In genomic region chr2:78839259-78839658, GRCh38 we compare ENCODE assay signal across 17 cellular contexts.
"Had no signal": no experiment of that assay in that cellular context is flagged by ENCODE, and none has a peak within 500 bp of the region (broad histone marks: within the 10 kb centered on the region; RNA-seq: fewer than 3 reads in every experiment).

No MANE protein-coding gene starts in this region.

- H3K4me1 ChIP-seq: gastrocnemius medialis, heart right ventricle, thyroid gland had no signal

- H3K27me3 ChIP-seq: brain microvascular endothelial cell, gastrocnemius medialis, heart right ventricle, thyroid gland had no signal

- H3K27me3 Mint-ChIP-seq: activated CD4-positive, alpha-beta T cell treated with anti-CD3 and anti-CD28 coated beads, Interleukin-2, amount 10 ng/mL, durations not matched to agents 24 days and 14 days; activated naive CD8-positive, alpha-beta T cell treated with anti-CD3 and anti-CD28 coated beads for 36 hours; dendritic cell treated with granulocyte-macrophage colony-stimulating factor and Interleukin-4, amounts not matched to agents 40 ng/mL and 50 ng/mL, for 4 days; stimulated activated memory B cell treated with anti-CD40 and anti-IgM and Interleukin-4, amounts not matched to agents 10 μg/mL and 1 μg/mL and 100 μg/mL, for 72 hours had no signal

- H3K27ac Mint-ChIP-seq: activated CD4-positive, alpha-beta T cell treated with anti-CD3 and anti-CD28 coated beads, Interleukin-2, amount 10 ng/mL, durations not matched to agents 24 days and 14 days; activated naive CD8-positive, alpha-beta T cell treated with anti-CD3 and anti-CD28 coated beads for 36 hours; activated T-helper 1 cell treated with anti-CD3 and anti-CD28 coated beads, Interleukin-12 subunit alpha, Interleukin-12 subunit beta, Interleukin-2, Interleukin-4 antibody, amounts not matched to agents 30 ng/mL and 10 ng/mL and 1 ng/mL, durations not matched to agents 14 hours and 24 hours and 36 hours; dendritic cell treated with granulocyte-macrophage colony-stimulating factor and Interleukin-4, amounts not matched to agents 40 ng/mL and 50 ng/mL, for 4 days; stimulated activated memory B cell treated with anti-CD40 and anti-IgM and Interleukin-4, amounts not matched to agents 10 μg/mL and 1 μg/mL and 100 μg/mL, for 72 hours; T-helper 2 cell treated with Interferon-gamma antibody and Interleukin-4, amounts not matched to agents 5 μg/mL and 100 μg/mL, for 36 hours had no signal

- ATAC-seq: gastrocnemius medialis; heart right ventricle; left colon; stimulated activated memory B cell treated with anti-CD40 and anti-IgM and Interleukin-4, amounts not matched to agents 10 μg/mL and 1 μg/mL and 100 μg/mL, for 72 hours had no signal

- DNase-seq: activated CD4-positive, alpha-beta T cell treated with anti-CD3 and anti-CD28 coated beads, Interleukin-2, amount 10 ng/mL, durations not matched to agents 24 days and 14 days; activated CD4-positive, CD25-positive, alpha-beta regulatory T cell; activated naive CD8-positive, alpha-beta T cell treated with anti-CD3 and anti-CD28 coated beads for 36 hours; amygdala; brain microvascular endothelial cell; effector memory CD4-positive, alpha-beta T cell; gastrocnemius medialis; heart right ventricle; left colon; retina; stimulated activated CD4-positive, alpha-beta T cell treated with anti-CD3 and anti-CD28 coated beads, Interleukin-2, amount 100 ng/mL, for 48 hours; thyroid gland had no signal

- H3K36me3 Mint-ChIP-seq: activated naive CD8-positive, alpha-beta T cell treated with anti-CD3 and anti-CD28 coated beads for 36 hours; stimulated activated memory B cell treated with anti-CD40 and anti-IgM and Interleukin-4, amounts not matched to agents 10 μg/mL and 1 μg/mL and 100 μg/mL, for 72 hours had no signal

- H3K4me3 Mint-ChIP-seq: activated CD4-positive, alpha-beta T cell treated with anti-CD3 and anti-CD28 coated beads, Interleukin-2, amount 10 ng/mL, durations not matched to agents 24 days and 14 days; activated naive CD8-positive, alpha-beta T cell treated with anti-CD3 and anti-CD28 coated beads for 36 hours; activated T-helper 1 cell treated with anti-CD3 and anti-CD28 coated beads, Interleukin-12 subunit alpha, Interleukin-12 subunit beta, Interleukin-2, Interleukin-4 antibody, amounts not matched to agents 30 ng/mL and 10 ng/mL and 1 ng/mL, durations not matched to agents 14 hours and 24 hours and 36 hours; dendritic cell treated with granulocyte-macrophage colony-stimulating factor and Interleukin-4, amounts not matched to agents 40 ng/mL and 50 ng/mL, for 4 days; stimulated activated memory B cell treated with anti-CD40 and anti-IgM and Interleukin-4, amounts not matched to agents 10 μg/mL and 1 μg/mL and 100 μg/mL, for 72 hours; T-helper 2 cell treated with Interferon-gamma antibody and Interleukin-4, amounts not matched to agents 5 μg/mL and 100 μg/mL, for 36 hours had no signal

- H3K9me3 ChIP-seq: gastrocnemius medialis, heart right ventricle, thyroid gland had no signal

- H3K27ac ChIP-seq: brain microvascular endothelial cell, gastrocnemius medialis, heart right ventricle, thyroid gland had no signal

- H3K36me3 ChIP-seq: brain microvascular endothelial cell, gastrocnemius medialis, heart right ventricle, thyroid gland had no signal

- H3K4me1 Mint-ChIP-seq: activated CD4-positive, alpha-beta T cell treated with anti-CD3 and anti-CD28 coated beads, Interleukin-2, amount 10 ng/mL, durations not matched to agents 24 days and 14 days; activated naive CD8-positive, alpha-beta T cell treated with anti-CD3 and anti-CD28 coated beads for 36 hours; stimulated activated memory B cell treated with anti-CD40 and anti-IgM and Interleukin-4, amounts not matched to agents 10 μg/mL and 1 μg/mL and 100 μg/mL, for 72 hours had no signal

- H3K4me3 ChIP-seq: gastrocnemius medialis, heart right ventricle, lung, thyroid gland had no signal
